In the genomic region with DNA sequence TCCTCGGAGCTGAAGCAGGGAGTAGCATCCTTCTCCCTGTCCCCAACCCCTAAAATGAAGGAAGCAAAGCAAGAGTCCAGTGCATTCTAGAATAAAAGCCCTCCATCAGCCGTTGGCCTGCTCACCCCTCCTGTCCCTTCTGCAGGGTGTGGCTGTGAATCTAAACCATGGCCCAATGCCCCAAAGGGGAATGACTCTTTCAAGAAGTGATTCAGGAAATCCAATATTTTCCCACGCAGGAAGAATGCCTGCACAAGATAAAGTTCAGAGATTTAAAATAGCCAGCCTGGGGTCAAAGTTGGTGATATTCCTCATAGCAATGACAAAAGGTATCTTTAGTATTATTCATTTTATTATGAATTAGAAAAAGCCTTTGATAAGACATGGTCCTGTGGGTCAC, we compare ENCODE assay signal across 22 cellular contexts. TPM values are rescaled to one million over a fixed set of nuclear protein-coding genes. Genes with fewer than 3 reads are reported as not detected.
DNase-seq lines count a peak whose midpoint lies in the region; ATAC-seq, FAIRE-seq and TF ChIP-seq lines count a peak whose summit lies in the region.
"Had no signal": no experiment of that assay in that cellular context is flagged by ENCODE, and none has a peak within 500 bp of the region (broad histone marks: within the 10 kb centered on the region; RNA-seq: fewer than 3 reads in every experiment).

No MANE protein-coding gene starts in this region.

- no peaks in the 10 kb centered on the region for H3F3A ChIP-seq in GM23248 (ENCODE audit: insufficient read depth)

- H4K5ac ChIP-seq in mesendoderm (ENCODE audit: low read length): no peak overlapping the region

- H3K79me2 ChIP-seq in GM23248 (ENCODE audit: insufficient read depth) (no peaks in the 10 kb centered on the region), endothelial cell of umbilical vein (ENCODE audit: control insufficient read depth, insufficient read depth, low read length) (no peaks in the 10 kb centered on the region), mesendoderm (ENCODE audit: control insufficient read depth, insufficient read depth, low read length) (no peaks in the 10 kb centered on the region)

- ATAC-seq in stimulated activated naive CD8-positive, alpha-beta T cell treated with anti-CD3 and anti-CD28 coated beads, Interleukin-15, Interleukin-2, amounts not matched to agents 100 U/mL and 50 U/mL, for 24 hours: no peak

- no peak overlapping the region for H3K23ac ChIP-seq in mesendoderm (ENCODE audit: low read length)

- TF ChIP-seq CTCF in AG10803 (conservative IDR thresholded peaks at IDR 0.05; ENCODE audit: low read length): no peak
- TF ChIP-seq CTCF in endothelial cell of umbilical vein (IDR thresholded peaks at IDR 0.05; ENCODE audit: extremely low read depth in 1 of 2, insufficient read depth in 1 of 2, low read depth in 1 of 2, low read length in 2 of 2): no peak

- dilution Hi-C loops in endothelial cell of umbilical vein (cut with MboI; ENCODE audit: extremely low pct_ligation_motif_present, low sequenced_read_pairs): no loop called here

- H2AFZ ChIP-seq in GM23248: no peak overlapping the region
- no peak overlapping the region for H2AFZ ChIP-seq in endothelial cell of umbilical vein (ENCODE audit: low read depth, low read length)

- WGBS in GM23248 (ENCODE audit: low coverage in 1 of 2, low lambda C conversion rate in 2 of 2, missing lambda C conversion rate in 2 of 2), 2 experiments: 38 to 44% methylated on average over 3 of the region's 3 CpGs
- WGBS in mesendoderm (ENCODE audit: extremely low coverage, insufficient coverage, low lambda C conversion rate): no CpG with 5 or more reads among the region's 3 CpGs

- no peak overlapping the region for H3K9ac ChIP-seq in GM23248
- no peak overlapping the region for H3K9ac ChIP-seq in endothelial cell of umbilical vein (replicated peaks; ENCODE audit: extremely low read depth, insufficient read depth, low read length)
- H3K9ac ChIP-seq in mesendoderm (ENCODE audit: low read length): peak overlapping the region; percentile 25

- no peaks in the 10 kb centered on the region for H3K4me1 Mint-ChIP-seq in CD4-positive, alpha-beta memory T cell

- intact Hi-C loops in endothelial cell of umbilical vein (cut with micrococcal nuclease): no loop called here
- intact Hi-C loops in CD4-positive, alpha-beta memory T cell (cut with micrococcal nuclease): no loop called here

- H2BK15ac ChIP-seq in mesendoderm (replicated peaks; ENCODE audit: low read depth): no peak overlapping the region

- H3K9me3 ChIP-seq in GM23248 (ENCODE audit: low read depth): no peaks in the 10 kb centered on the region
- no peaks in the 10 kb centered on the region for H3K9me3 ChIP-seq in endothelial cell of umbilical vein (replicated peaks; ENCODE audit: control insufficient read depth, insufficient read depth, low read length)
- no peaks in the 10 kb centered on the region for H3K9me3 ChIP-seq in effector memory CD4-positive, alpha-beta T cell (ENCODE audit: control insufficient read depth, low read length)
- H3K9me3 ChIP-seq in CD4-positive, alpha-beta memory T cell (ENCODE audit: control insufficient read depth in 1 of 2, low read length in 2 of 2): no peaks in the 10 kb centered on the region
- H3K9me3 ChIP-seq: vagina had no signal

- no peaks in the 10 kb centered on the region for H3K9me1 ChIP-seq in endothelial cell of umbilical vein (replicated peaks; ENCODE audit: control insufficient read depth, extremely low read depth, insufficient read depth, low read length)

- no peak overlapping the region for H2BK120ac ChIP-seq in mesendoderm (ENCODE audit: low read depth, low read length)

- no peak overlapping the region for H3K4ac ChIP-seq in mesendoderm (ENCODE audit: low read depth, low read length)

- H3K4me2 ChIP-seq in GM23248 (ENCODE audit: unreplicated experiment) (peak overlapping the region; percentile 13), endothelial cell of umbilical vein (ENCODE audit: insufficient read depth, low read length) (no peak overlapping the region), mesendoderm (ENCODE audit: low read length) (no peak overlapping the region)

- H3K4me1 ChIP-seq in GM23248 (ENCODE audit: insufficient read depth) (peaks cover 16% of the 10 kb centered on the region), endothelial cell of umbilical vein (ENCODE audit: control insufficient read depth, extremely low read depth, insufficient read depth, low read length) (peaks cover 29% of the 10 kb centered on the region), mesendoderm (ENCODE audit: control insufficient read depth, low read depth, low read length) (peaks cover 45% of the 10 kb centered on the region)
- H3K4me1 ChIP-seq in effector memory CD4-positive, alpha-beta T cell (ENCODE audit: control insufficient read depth, insufficient read depth, low read length, poor library complexity, severe bottlenecking): no peaks in the 10 kb centered on the region
- no peaks in the 10 kb centered on the region for H3K4me1 ChIP-seq in CD4-positive, alpha-beta memory T cell (ENCODE audit: insufficient read depth, low read length)

- DNase-seq in AG10803 (ENCODE audit: low read depth) (peak; percentile 18), GM23248 (peak; percentile 80), endothelial cell of umbilical vein (ENCODE audit: low read depth, low spot score) (peak; percentile 41), mesendoderm (no peak), activated gamma-delta T cell treated with Interleukin-2 at 50 U/mL for 16 hours (no peak)
- DNase-seq in effector memory CD4-positive, alpha-beta T cell: no peak
- DNase-seq in stimulated activated naive CD8-positive, alpha-beta T cell treated with anti-CD3 and anti-CD28 coated beads, Interleukin-15, Interleukin-2, amounts not matched to agents 100 U/mL and 50 U/mL, for 24 hours: no peak
- no peak for DNase-seq in CD4-positive, alpha-beta memory T cell
- DNase-seq: activated naive CD4-positive, alpha-beta T cell; activated T-cell treated with anti-CD3 and anti-CD28 coated beads for 4 hours; effector CD8-positive, alpha-beta T cell; NCI-H1436; NCI-H2171; NCI-H69; small intestine; stimulated activated CD4-positive, alpha-beta T cell treated with anti-CD3 and anti-CD28 coated beads, Interleukin-4, amount 100 ng/mL, for 1 hour had no signal

- H3K27me3 Mint-ChIP-seq in CD4-positive, alpha-beta memory T cell: peaks cover 8 to 20% of the 10 kb centered on the region in 2 donors

- H2BK5ac ChIP-seq in mesendoderm (ENCODE audit: low read length): no peak overlapping the region

- POLR2A ChIA-PET in endothelial cell of umbilical vein (lab: Charles Lee): no interaction called here
- POLR2A ChIA-PET in CD4-positive, alpha-beta memory T cell (lab: Charles Lee; ENCODE audit: partially characterized antibody): no interaction called here

- no peaks in the 10 kb centered on the region for H3K36me3 Mint-ChIP-seq in CD4-positive, alpha-beta memory T cell
- H3K36me3 Mint-ChIP-seq: mesothelial cell of epicardium had no signal

- H3K4me3 Mint-ChIP-seq in CD4-positive, alpha-beta memory T cell: no peak overlapping the region
- H3K4me3 Mint-ChIP-seq: mesothelial cell of epicardium; nephron; T-helper 1 cell treated with Interleukin-12 subunit alpha and Interleukin-12 subunit beta and Interleukin-4 antibody, amounts not matched to agents 30 μg/mL and 1 μg/mL, for 36 hours had no signal

- peaks cover 2% of the 10 kb centered on the region for H3K79me1 ChIP-seq in mesendoderm (ENCODE audit: low read length)

- H4K20me1 ChIP-seq in GM23248 (ENCODE audit: insufficient read depth) (no peaks in the 10 kb centered on the region), endothelial cell of umbilical vein (replicated peaks; ENCODE audit: control insufficient read depth, extremely low read depth, insufficient read depth, low read length) (no peaks in the 10 kb centered on the region)

- in situ Hi-C loops in GM23248 (cut with MboI): no loop called here

- H2AK5ac ChIP-seq in mesendoderm (ENCODE audit: low read length): no peak overlapping the region

- H3K27ac ChIP-seq in GM23248 (no peak overlapping the region), endothelial cell of umbilical vein (ENCODE audit: insufficient read depth, low read depth, low read length) (no peak overlapping the region), mesendoderm (ENCODE audit: low read depth, low read length) (no peak overlapping the region)
- H3K27ac ChIP-seq in effector memory CD4-positive, alpha-beta T cell (ENCODE audit: insufficient read depth, low read length, poor library complexity, severe bottlenecking): no peak overlapping the region
- H3K27ac ChIP-seq in CD4-positive, alpha-beta memory T cell (ENCODE audit: low read depth, low read length): no peak overlapping the region
- H3K27ac ChIP-seq: vagina, VCaP had no signal

- FAIRE-seq in endothelial cell of umbilical vein (lab: Jason Lieb, UNC): peak; percentile 46
- FAIRE-seq: islet of Langerhans, small intestine had no signal

- peak overlapping the region; percentile 27 for H3K56ac ChIP-seq in mesendoderm (ENCODE audit: low read length)

- H3K27ac Mint-ChIP-seq in CD4-positive, alpha-beta memory T cell: no peak overlapping the region
- H3K27ac Mint-ChIP-seq: mesothelial cell of epicardium; nephron; T-helper 1 cell treated with Interleukin-12 subunit alpha and Interleukin-12 subunit beta and Interleukin-4 antibody, amounts not matched to agents 30 μg/mL and 1 μg/mL, for 36 hours had no signal

- TF ChIP-seq POLR2A in endothelial cell of umbilical vein (IDR thresholded peaks at IDR 0.05; ENCODE audit: low read depth, low read length): no peak

- no peak overlapping the region for H4K8ac ChIP-seq in mesendoderm (ENCODE audit: low read depth, low read length)

- no peak overlapping the region for H3K4me3 ChIP-seq in AG10803 (ENCODE audit: low read length)
- H3K4me3 ChIP-seq in GM23248: no peak overlapping the region
- no peak overlapping the region for H3K4me3 ChIP-seq in endothelial cell of umbilical vein (replicated peaks in 1 of 3; ENCODE audit: insufficient read depth in 1 of 3, low read depth in 1 of 3, low read length in 3 of 3)
- no peak overlapping the region for H3K4me3 ChIP-seq in mesendoderm (ENCODE audit: low read length)
- H3K4me3 ChIP-seq in effector memory CD4-positive, alpha-beta T cell (ENCODE audit: insufficient read depth, low read depth, low read length, poor library complexity, severe bottlenecking): no peak overlapping the region
- no peak overlapping the region for H3K4me3 ChIP-seq in CD4-positive, alpha-beta memory T cell (ENCODE audit: low read length in 2 of 2)
- H3K4me3 ChIP-seq: vagina had no signal

- no peaks in the 10 kb centered on the region for H3K9me2 ChIP-seq in GM23248 (ENCODE audit: insufficient read depth)

- no TSS peak for BruUV-seq in endothelial cell of umbilical vein (replicated peaks; lab: Mats Ljungman, UMichigan)

- no peaks in the 10 kb centered on the region for H3K27me3 ChIP-seq in GM23248 (replicated peaks; ENCODE audit: insufficient read depth)
- H3K27me3 ChIP-seq in endothelial cell of umbilical vein (ENCODE audit: control insufficient read depth in 2 of 2, insufficient read depth in 2 of 2, low read length in 2 of 2): no peaks in the 10 kb centered on the region
- no peaks in the 10 kb centered on the region for H3K27me3 ChIP-seq in mesendoderm (ENCODE audit: insufficient read depth, low read length, poor library complexity)
- H3K27me3 ChIP-seq in effector memory CD4-positive, alpha-beta T cell (replicated peaks; ENCODE audit: control insufficient read depth, insufficient read depth, low read length, poor library complexity, severe bottlenecking): no peaks in the 10 kb centered on the region
- H3K27me3 ChIP-seq in CD4-positive, alpha-beta memory T cell (ENCODE audit: insufficient read depth, low read length): no peaks in the 10 kb centered on the region
- H3K27me3 ChIP-seq: vagina had no signal

- H3K36me3 ChIP-seq in GM23248 (ENCODE audit: low read depth) (no peaks in the 10 kb centered on the region), endothelial cell of umbilical vein (ENCODE audit: control insufficient read depth in 2 of 2, extremely low read depth in 1 of 2, insufficient read depth in 2 of 2, low read length in 2 of 2) (no peaks in the 10 kb centered on the region), mesendoderm (ENCODE audit: control insufficient read depth, insufficient read depth, low read length) (no peaks in the 10 kb centered on the region)
- H3K36me3 ChIP-seq in effector memory CD4-positive, alpha-beta T cell (ENCODE audit: control insufficient read depth, insufficient read depth, low read length): no peaks in the 10 kb centered on the region
- H3K36me3 ChIP-seq in CD4-positive, alpha-beta memory T cell (ENCODE audit: insufficient read depth, low read length): no peaks in the 10 kb centered on the region
- H3K36me3 ChIP-seq: vagina had no signal

- H3K9me3 Mint-ChIP-seq in CD4-positive, alpha-beta memory T cell: no peaks in the 10 kb centered on the region
- H3K9me3 Mint-ChIP-seq: mesothelial cell of epicardium; nephron; T-helper 1 cell treated with Interleukin-12 subunit alpha and Interleukin-12 subunit beta and Interleukin-4 antibody, amounts not matched to agents 30 μg/mL and 1 μg/mL, for 36 hours had no signal

- H3K18ac ChIP-seq in mesendoderm (ENCODE audit: low read length): no peak overlapping the region

- CTCF ChIA-PET in endothelial cell of umbilical vein (lab: Charles Lee): no interaction called here
- CTCF ChIA-PET in CD4-positive, alpha-beta memory T cell (lab: Charles Lee; ENCODE audit: partially characterized antibody): no interaction called here

RNA-seq across cellular contexts. Expression of gene SLCO2A1, which starts 38.5 kb away (rescaled TPM):
- total RNA-seq in GM23248 (2014; rRNA removed; shearing (Covaris generic)): 0.22 and 0.63 TPM in 2 replicates
- polyA plus RNA-seq in GM23248 (2016; fragmentation: Nextera tagmentation; extraction: Ambion mirVana) (4.3 and 4.8 TPM in 2 replicates), endothelial cell of umbilical vein (11.9 and 13.2 TPM in 2 replicates)
- 1.4 and 2.7 TPM in 2 replicates for total RNA-seq in endothelial cell of umbilical vein
- 8.3 TPM in 2 replicates for polyA plus RNA-seq in endothelial cell of umbilical vein (2011; cell fraction: cytosol; rRNA removed)
- polyA plus RNA-seq in endothelial cell of umbilical vein (2011; cell fraction: nucleus; rRNA removed): 19.0 and 23.3 TPM in 2 replicates
- 5.6 and 6.8 TPM in 2 replicates for polyA plus RNA-seq in endothelial cell of umbilical vein (2012)
- polyA minus RNA-seq in endothelial cell of umbilical vein: 11.5 and 15.3 TPM in 2 replicates
- polyA minus RNA-seq in endothelial cell of umbilical vein (2011; cell fraction: cytosol; rRNA and poly(A)+ RNA removed): not detected
- polyA minus RNA-seq in endothelial cell of umbilical vein (2011; cell fraction: nucleus; rRNA and poly(A)+ RNA removed): 12.6 and 16.3 TPM in 2 replicates
- 8.9 TPM for polyA plus RNA-seq in mesendoderm (2013, experiment 1 of 2)
- 7.1 TPM for polyA plus RNA-seq in mesendoderm (2013, experiment 2 of 2)
- not detected for total RNA-seq in CD4-positive, alpha-beta memory T cell
- not detected for polyA plus RNA-seq in CD4-positive, alpha-beta memory T cell

Comparison
In these comparisons a context has a peak if more than half of its experiments do, and no peak if none do; other contexts are left out.
1. DNase-seq: peak in AG10803 (single experiment), GM23248 (single experiment) and endothelial cell of umbilical vein (single experiment); none in mesendoderm (single experiment), effector memory CD4-positive, alpha-beta T cell (0 of 3), activated gamma-delta T cell treated with Interleukin-2 at 50 U/mL for 16 hours (single experiment), stimulated activated naive CD8-positive, alpha-beta T cell treated with anti-CD3 and anti-CD28 coated beads, Interleukin-15, Interleukin-2, amounts not matched to agents 100 U/mL and 50 U/mL, for 24 hours (single experiment) and CD4-positive, alpha-beta memory T cell (0 of 5).